9 cellular contexts compared by ENCODE assay signal in the genomic region with DNA sequence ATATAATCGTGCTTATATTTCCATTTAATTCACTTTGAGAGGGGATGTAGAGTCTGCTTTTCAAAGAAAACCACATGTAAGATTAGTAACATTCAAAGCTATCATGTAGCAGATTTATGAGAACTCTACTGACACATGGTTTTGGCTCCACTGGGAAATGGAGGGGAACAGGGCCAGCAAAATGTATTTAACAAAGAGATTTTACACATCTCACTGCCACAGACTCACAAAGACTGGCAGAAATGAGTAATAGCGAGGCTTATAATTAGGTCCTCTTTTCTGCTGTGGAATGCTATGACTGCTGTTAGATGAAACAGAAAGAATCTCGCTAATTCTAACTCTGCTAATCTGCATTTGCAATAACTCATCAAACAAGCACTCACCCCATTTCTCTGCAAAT. TPM values are rescaled to one million over a fixed set of nuclear protein-coding genes. Genes with fewer than 3 reads are reported as not detected.
DNase-seq lines count a peak whose midpoint lies in the region; ATAC-seq and TF ChIP-seq lines count a peak whose summit lies in the region.
"Had no signal": no experiment of that assay in that cellular context is flagged by ENCODE, and none has a peak within 500 bp of the region (broad histone marks: within the 10 kb centered on the region; RNA-seq: fewer than 3 reads in every experiment).

No MANE protein-coding gene starts in this region.

- H3K4me1 Mint-ChIP-seq in activated CD4-positive, alpha-beta memory T cell treated with anti-CD3 and anti-CD28 coated beads, Interleukin-2, amount 10 ng/mL, durations not matched to agents 7 days and 5 days, result peaks cover 41% of the 10 kb centered on the region

- no peak overlapping the region for H3K27ac Mint-ChIP-seq in activated CD4-positive, alpha-beta memory T cell treated with anti-CD3 and anti-CD28 coated beads, Interleukin-2, amount 10 ng/mL, durations not matched to agents 7 days and 5 days
- H3K27ac Mint-ChIP-seq: stimulated activated naive CD8-positive, alpha-beta T cell treated with anti-CD3 and anti-CD28 coated beads, Interleukin-15, Interleukin-2, amounts not matched to agents 100 ng/mL and 50 ng/mL, for 24 hours had no signal

- peaks cover 70% of the 10 kb centered on the region for H4K20me1 ChIP-seq in PC-3 (ENCODE audit: low read length)

- H3K36me3 Mint-ChIP-seq in activated CD4-positive, alpha-beta memory T cell treated with anti-CD3 and anti-CD28 coated beads, Interleukin-2, amount 10 ng/mL, durations not matched to agents 7 days and 5 days (ENCODE audit: low read depth), result peaks cover 16% of the 10 kb centered on the region

- no peaks in the 10 kb centered on the region for H3K9me3 ChIP-seq in PC-3 (ENCODE audit: low read length)

- no peaks in the 10 kb centered on the region for H3K27me3 ChIP-seq in PC-3 (ENCODE audit: low read length)

- no peaks in the 10 kb centered on the region for H3K9me2 ChIP-seq in PC-3 (replicated peaks; ENCODE audit: low read length)

- H3K36me3 ChIP-seq in PC-3 (ENCODE audit: low read depth, low read length), result peaks cover 77% of the 10 kb centered on the region

- no peaks in the 10 kb centered on the region for H3K9me3 Mint-ChIP-seq in activated CD4-positive, alpha-beta memory T cell treated with anti-CD3 and anti-CD28 coated beads, Interleukin-2, amount 10 ng/mL, durations not matched to agents 7 days and 5 days
- H3K9me3 Mint-ChIP-seq: stimulated activated naive CD8-positive, alpha-beta T cell treated with anti-CD3 and anti-CD28 coated beads, Interleukin-15, Interleukin-2, amounts not matched to agents 100 ng/mL and 50 ng/mL, for 24 hours had no signal

- DNase-seq in GM03348 (ENCODE audit: low spot score) (peak; percentile 56), PC-3 (peak; percentile 34), left kidney (ENCODE audit: low read depth, low spot score) (peak; percentile 55), AML-193 (lab: John Stamatoyannopoulos, UW) (no peak), NCI-H1417 treated with DMSO at 0.1 percent for 48 hours (lab: John Stamatoyannopoulos, UW) (no peak)
- DNase-seq in activated CD4-positive, alpha-beta memory T cell treated with anti-CD3 and anti-CD28 coated beads, Interleukin-2, amount 10 ng/mL, durations not matched to agents 7 days and 5 days, result no peak

- no peak overlapping the region for H3K4me3 Mint-ChIP-seq in activated CD4-positive, alpha-beta memory T cell treated with anti-CD3 and anti-CD28 coated beads, Interleukin-2, amount 10 ng/mL, durations not matched to agents 7 days and 5 days
- H3K4me3 Mint-ChIP-seq: stimulated activated naive CD8-positive, alpha-beta T cell treated with anti-CD3 and anti-CD28 coated beads, Interleukin-15, Interleukin-2, amounts not matched to agents 100 ng/mL and 50 ng/mL, for 24 hours had no signal

- H3K4me2 ChIP-seq in PC-3 (ENCODE audit: low read length), result 0 out of 2 replicates have a peak overlapping the region, but pooled peaks have one; percentile 9

- H3K4me1 ChIP-seq in PC-3 (ENCODE audit: insufficient read depth, low read length), result peaks cover 32% of the 10 kb centered on the region

- no peaks in the 10 kb centered on the region for H3F3A ChIP-seq in PC-3 (ENCODE audit: low read length, unreplicated experiment)

- peak; percentile 22 for ATAC-seq in GM21423 (IDR thresholded peaks at IDR 0.05; ENCODE audit: unreplicated experiment)
- no peak for ATAC-seq in PC-3
- ATAC-seq in GM19455 (IDR thresholded peaks at IDR 0.05; ENCODE audit: unreplicated experiment), result no peak

- H2AFZ ChIP-seq in PC-3 (ENCODE audit: low read length), result no peak overlapping the region

- CTCF ChIA-PET in PC-3 (lab: Charles Lee), result no interaction called here
- CTCF ChIA-PET in activated CD4-positive, alpha-beta memory T cell treated with anti-CD3 and anti-CD28 coated beads, Interleukin-2, amount 10 ng/mL, durations not matched to agents 7 days and 5 days (lab: Charles Lee), result no interaction called here

- H3K9ac ChIP-seq in PC-3 (ENCODE audit: low read length), result no peak overlapping the region

- H3K4me3 ChIP-seq in PC-3 (ENCODE audit: low read length), result no peak overlapping the region

- POLR2A ChIA-PET in PC-3 (lab: Charles Lee; ENCODE audit: unreplicated experiment), result interaction anchor here (0.6 kb wide), 1 partner anchor 104 kb away, joined by 4 read pairs; no protein-coding TSS in a partner anchor
- POLR2A ChIA-PET in activated CD4-positive, alpha-beta memory T cell treated with anti-CD3 and anti-CD28 coated beads, Interleukin-2, amount 10 ng/mL, durations not matched to agents 7 days and 5 days (lab: Charles Lee), result no interaction called here

- no TSS peak for BruUV-seq in PC-3 (replicated peaks; lab: Mats Ljungman, UMichigan)

- no peak overlapping the region for H3K27ac ChIP-seq in PC-3 (ENCODE audit: low read length)

- peaks cover 94% of the 10 kb centered on the region for H3K79me2 ChIP-seq in PC-3 (ENCODE audit: low read length)

- TF ChIP-seq CTCF in PC-3 (conservative IDR thresholded peaks at IDR 0.05; ENCODE audit: low read depth, low read length), result no peak

- intact Hi-C loops in PC-3 (cut with micrococcal nuclease), result no loop called here

- no peaks in the 10 kb centered on the region for H3K27me3 Mint-ChIP-seq in activated CD4-positive, alpha-beta memory T cell treated with anti-CD3 and anti-CD28 coated beads, Interleukin-2, amount 10 ng/mL, durations not matched to agents 7 days and 5 days
- H3K27me3 Mint-ChIP-seq: stimulated activated naive CD8-positive, alpha-beta T cell treated with anti-CD3 and anti-CD28 coated beads, Interleukin-15, Interleukin-2, amounts not matched to agents 100 ng/mL and 50 ng/mL, for 24 hours had no signal

RNA-seq across cellular contexts. Expression of gene DAP, which starts 4.5 kb away (rescaled TPM):
- 106 and 152 TPM in 2 replicates for total RNA-seq in PC-3 (2014; rRNA removed)
- total RNA-seq in activated CD4-positive, alpha-beta memory T cell treated with anti-CD3 and anti-CD28 coated beads, Interleukin-2, amount 10 ng/mL, durations not matched to agents 7 days and 5 days, result 10 to 100 TPM; 51.0 to 53.7 TPM

Comparison
In these comparisons a context has a peak if more than half of its experiments do, and no peak if none do; other contexts are left out.
1. DNase-seq: peak in GM03348 (single experiment), PC-3 (single experiment) and left kidney (single experiment); none in activated CD4-positive, alpha-beta memory T cell treated with anti-CD3 and anti-CD28 coated beads, Interleukin-2, amount 10 ng/mL, durations not matched to agents 7 days and 5 days (single experiment), AML-193 (0 of 2) and NCI-H1417 treated with DMSO at 0.1 percent for 48 hours (single experiment).